ENCODE assay signal across 1 cellular context in genomic region chr9:123338710-123339665, GRCh38.
TF ChIP-seq lines count a peak whose summit lies in the region.

No MANE protein-coding gene starts in this region.

TF ChIP-seq in K562, 482 proteins besides CTCF, POLR2A, EP300 and RAD21 (continued from another document and continues in another):
- TF ChIP-seq PCBP2 (IDR thresholded peaks at IDR 0.05; ENCODE audit: low read depth, low read length, poor library complexity, severe bottlenecking), result no peak
- TF ChIP-seq, protein P1, sequence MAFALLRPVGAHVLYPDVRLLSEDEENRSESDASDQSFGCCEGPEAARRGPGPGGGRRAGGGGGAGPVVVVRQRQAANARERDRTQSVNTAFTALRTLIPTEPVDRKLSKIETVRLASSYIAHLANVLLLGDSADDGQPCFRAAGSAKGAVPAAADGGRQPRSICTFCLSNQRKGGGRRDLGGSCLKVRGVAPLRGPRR (CRISPR knock-in tag; IDR thresholded peaks at IDR 0.05), result 0 out of 2 replicates have a peak, but pooled peaks have one; percentile 10
- TF ChIP-seq MTF1 (CRISPR knock-in tag; IDR thresholded peaks at IDR 0.05; ENCODE audit: borderline replicate concordance), result no peak
- no peak for TF ChIP-seq YBX1 (IDR thresholded peaks at IDR 0.05)
- TF ChIP-seq, protein P2, sequence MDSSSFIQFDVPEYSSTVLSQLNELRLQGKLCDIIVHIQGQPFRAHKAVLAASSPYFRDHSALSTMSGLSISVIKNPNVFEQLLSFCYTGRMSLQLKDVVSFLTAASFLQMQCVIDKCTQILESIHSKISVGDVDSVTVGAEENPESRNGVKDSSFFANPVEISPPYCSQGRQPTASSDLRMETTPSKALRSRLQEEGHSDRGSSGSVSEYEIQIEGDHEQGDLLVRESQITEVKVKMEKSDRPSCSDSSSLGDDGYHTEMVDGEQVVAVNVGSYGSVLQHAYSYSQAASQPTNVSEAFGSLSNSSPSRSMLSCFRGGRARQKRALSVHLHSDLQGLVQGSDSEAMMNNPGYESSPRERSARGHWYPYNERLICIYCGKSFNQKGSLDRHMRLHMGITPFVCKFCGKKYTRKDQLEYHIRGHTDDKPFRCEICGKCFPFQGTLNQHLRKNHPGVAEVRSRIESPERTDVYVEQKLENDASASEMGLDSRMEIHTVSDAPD (CRISPR knock-in tag; IDR thresholded peaks at IDR 0.05), result no peak
- TF ChIP-seq MAFK (IDR thresholded peaks at IDR 0.05; ENCODE audit: low read length), result no peak
- TF ChIP-seq, protein P3, sequence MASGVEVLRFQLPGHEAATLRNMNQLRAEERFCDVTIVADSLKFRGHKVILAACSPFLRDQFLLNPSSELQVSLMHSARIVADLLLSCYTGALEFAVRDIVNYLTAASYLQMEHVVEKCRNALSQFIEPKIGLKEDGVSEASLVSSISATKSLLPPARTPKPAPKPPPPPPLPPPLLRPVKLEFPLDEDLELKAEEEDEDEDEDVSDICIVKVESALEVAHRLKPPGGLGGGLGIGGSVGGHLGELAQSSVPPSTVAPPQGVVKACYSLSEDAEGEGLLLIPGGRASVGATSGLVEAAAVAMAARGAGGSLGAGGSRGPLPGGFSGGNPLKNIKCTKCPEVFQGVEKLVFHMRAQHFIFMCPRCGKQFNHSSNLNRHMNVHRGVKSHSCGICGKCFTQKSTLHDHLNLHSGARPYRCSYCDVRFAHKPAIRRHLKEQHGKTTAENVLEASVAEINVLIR (CRISPR knock-in tag; IDR thresholded peaks at IDR 0.05), result no peak
- TF ChIP-seq MBD2 (IDR thresholded peaks at IDR 0.05; ENCODE audit: borderline replicate concordance, low read depth), result no peak
- TF ChIP-seq, protein P4, sequence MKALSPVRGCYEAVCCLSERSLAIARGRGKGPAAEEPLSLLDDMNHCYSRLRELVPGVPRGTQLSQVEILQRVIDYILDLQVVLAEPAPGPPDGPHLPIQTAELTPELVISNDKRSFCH (CRISPR knock-in tag; IDR thresholded peaks at IDR 0.05), result no peak
- TF ChIP-seq, protein P4 (tag; IDR thresholded peaks at IDR 0.05), result no peak
- TF ChIP-seq, protein P5, sequence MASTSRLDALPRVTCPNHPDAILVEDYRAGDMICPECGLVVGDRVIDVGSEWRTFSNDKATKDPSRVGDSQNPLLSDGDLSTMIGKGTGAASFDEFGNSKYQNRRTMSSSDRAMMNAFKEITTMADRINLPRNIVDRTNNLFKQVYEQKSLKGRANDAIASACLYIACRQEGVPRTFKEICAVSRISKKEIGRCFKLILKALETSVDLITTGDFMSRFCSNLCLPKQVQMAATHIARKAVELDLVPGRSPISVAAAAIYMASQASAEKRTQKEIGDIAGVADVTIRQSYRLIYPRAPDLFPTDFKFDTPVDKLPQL (IDR thresholded peaks at IDR 0.05; ENCODE audit: extremely low read depth, insufficient read length), result no peak
- peak; percentile 62 to 64; a peak in 2 of 4 replicates for TF ChIP-seq HDAC1 (IDR thresholded peaks at IDR 0.05)
- TF ChIP-seq ZNF79 (CRISPR knock-in tag; IDR thresholded peaks at IDR 0.05; ENCODE audit: low read depth), result no peak
- no peak for TF ChIP-seq U2AF2 (optimal IDR thresholded peaks at IDR 0.05; ENCODE audit: low read depth, low read length)
- no peak for TF ChIP-seq ZNF146 (CRISPR knock-in tag; IDR thresholded peaks at IDR 0.05; ENCODE audit: unreplicated experiment)
- TF ChIP-seq, protein P6, sequence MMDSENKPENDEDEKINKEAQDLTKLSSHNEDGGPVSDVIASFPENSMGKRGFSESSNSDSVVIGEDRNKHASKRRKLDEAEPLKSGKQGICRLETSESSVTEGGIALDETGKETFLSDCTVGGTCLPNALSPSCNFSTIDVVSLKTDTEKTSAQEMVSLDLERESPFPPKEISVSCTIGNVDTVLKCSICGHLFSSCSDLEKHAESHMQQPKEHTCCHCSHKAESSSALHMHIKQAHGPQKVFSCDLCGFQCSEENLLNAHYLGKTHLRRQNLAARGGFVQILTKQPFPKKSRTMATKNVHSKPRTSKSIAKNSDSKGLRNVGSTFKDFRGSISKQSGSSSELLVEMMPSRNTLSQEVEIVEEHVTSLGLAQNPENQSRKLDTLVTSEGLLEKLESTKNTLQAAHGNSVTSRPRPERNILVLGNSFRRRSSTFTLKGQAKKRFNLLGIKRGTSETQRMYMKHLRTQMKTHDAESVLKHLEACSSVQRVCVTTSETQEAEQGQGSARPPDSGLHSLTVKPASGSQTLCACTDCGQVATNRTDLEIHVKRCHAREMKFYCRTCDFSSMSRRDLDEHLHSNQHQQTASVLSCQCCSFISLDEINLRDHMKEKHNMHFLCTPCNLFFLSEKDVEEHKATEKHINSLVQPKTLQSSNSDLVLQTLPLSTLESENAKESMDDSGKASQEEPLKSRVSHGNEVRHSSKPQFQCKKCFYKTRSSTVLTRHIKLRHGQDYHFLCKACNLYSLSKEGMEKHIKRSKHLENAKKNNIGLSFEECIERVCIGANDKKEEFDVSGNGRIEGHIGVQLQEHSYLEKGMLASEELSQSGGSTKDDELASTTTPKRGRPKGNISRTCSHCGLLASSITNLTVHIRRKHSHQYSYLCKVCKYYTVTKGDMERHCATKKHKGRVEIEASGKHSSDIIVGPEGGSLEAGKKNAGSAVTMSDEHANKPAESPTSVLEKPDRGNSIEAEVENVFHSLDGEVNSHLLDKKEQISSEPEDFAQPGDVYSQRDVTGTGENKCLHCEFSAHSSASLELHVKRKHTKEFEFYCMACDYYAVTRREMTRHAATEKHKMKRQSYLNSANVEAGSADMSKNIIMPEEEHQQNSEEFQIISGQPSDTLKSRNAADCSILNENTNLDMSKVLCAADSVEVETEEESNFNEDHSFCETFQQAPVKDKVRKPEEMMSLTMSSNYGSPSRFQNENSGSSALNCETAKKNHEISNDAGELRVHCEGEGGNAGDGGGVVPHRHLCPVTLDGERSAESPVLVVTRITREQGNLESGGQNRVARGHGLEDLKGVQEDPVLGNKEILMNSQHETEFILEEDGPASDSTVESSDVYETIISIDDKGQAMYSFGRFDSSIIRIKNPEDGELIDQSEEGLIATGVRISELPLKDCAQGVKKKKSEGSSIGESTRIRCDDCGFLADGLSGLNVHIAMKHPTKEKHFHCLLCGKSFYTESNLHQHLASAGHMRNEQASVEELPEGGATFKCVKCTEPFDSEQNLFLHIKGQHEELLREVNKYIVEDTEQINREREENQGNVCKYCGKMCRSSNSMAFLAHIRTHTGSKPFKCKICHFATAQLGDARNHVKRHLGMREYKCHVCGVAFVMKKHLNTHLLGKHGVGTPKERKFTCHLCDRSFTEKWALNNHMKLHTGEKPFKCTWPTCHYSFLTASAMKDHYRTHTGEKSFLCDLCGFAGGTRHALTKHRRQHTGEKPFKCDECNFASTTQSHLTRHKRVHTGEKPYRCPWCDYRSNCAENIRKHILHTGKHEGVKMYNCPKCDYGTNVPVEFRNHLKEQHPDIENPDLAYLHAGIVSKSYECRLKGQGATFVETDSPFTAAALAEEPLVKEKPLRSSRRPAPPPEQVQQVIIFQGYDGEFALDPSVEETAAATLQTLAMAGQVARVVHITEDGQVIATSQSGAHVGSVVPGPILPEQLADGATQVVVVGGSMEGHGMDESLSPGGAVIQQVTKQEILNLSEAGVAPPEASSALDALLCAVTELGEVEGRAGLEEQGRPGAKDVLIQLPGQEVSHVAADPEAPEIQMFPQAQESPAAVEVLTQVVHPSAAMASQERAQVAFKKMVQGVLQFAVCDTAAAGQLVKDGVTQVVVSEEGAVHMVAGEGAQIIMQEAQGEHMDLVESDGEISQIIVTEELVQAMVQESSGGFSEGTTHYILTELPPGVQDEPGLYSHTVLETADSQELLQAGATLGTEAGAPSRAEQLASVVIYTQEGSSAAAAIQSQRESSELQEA (IDR thresholded peaks at IDR 0.05; ENCODE audit: low read depth), result no peak
- TF ChIP-seq ZC3H4 (CRISPR knock-in tag; IDR thresholded peaks at IDR 0.05; ENCODE audit: borderline replicate concordance), result no peak
- TF ChIP-seq ZNF551 (CRISPR knock-in tag; IDR thresholded peaks at IDR 0.05), result no peak
- TF ChIP-seq, protein P7, sequence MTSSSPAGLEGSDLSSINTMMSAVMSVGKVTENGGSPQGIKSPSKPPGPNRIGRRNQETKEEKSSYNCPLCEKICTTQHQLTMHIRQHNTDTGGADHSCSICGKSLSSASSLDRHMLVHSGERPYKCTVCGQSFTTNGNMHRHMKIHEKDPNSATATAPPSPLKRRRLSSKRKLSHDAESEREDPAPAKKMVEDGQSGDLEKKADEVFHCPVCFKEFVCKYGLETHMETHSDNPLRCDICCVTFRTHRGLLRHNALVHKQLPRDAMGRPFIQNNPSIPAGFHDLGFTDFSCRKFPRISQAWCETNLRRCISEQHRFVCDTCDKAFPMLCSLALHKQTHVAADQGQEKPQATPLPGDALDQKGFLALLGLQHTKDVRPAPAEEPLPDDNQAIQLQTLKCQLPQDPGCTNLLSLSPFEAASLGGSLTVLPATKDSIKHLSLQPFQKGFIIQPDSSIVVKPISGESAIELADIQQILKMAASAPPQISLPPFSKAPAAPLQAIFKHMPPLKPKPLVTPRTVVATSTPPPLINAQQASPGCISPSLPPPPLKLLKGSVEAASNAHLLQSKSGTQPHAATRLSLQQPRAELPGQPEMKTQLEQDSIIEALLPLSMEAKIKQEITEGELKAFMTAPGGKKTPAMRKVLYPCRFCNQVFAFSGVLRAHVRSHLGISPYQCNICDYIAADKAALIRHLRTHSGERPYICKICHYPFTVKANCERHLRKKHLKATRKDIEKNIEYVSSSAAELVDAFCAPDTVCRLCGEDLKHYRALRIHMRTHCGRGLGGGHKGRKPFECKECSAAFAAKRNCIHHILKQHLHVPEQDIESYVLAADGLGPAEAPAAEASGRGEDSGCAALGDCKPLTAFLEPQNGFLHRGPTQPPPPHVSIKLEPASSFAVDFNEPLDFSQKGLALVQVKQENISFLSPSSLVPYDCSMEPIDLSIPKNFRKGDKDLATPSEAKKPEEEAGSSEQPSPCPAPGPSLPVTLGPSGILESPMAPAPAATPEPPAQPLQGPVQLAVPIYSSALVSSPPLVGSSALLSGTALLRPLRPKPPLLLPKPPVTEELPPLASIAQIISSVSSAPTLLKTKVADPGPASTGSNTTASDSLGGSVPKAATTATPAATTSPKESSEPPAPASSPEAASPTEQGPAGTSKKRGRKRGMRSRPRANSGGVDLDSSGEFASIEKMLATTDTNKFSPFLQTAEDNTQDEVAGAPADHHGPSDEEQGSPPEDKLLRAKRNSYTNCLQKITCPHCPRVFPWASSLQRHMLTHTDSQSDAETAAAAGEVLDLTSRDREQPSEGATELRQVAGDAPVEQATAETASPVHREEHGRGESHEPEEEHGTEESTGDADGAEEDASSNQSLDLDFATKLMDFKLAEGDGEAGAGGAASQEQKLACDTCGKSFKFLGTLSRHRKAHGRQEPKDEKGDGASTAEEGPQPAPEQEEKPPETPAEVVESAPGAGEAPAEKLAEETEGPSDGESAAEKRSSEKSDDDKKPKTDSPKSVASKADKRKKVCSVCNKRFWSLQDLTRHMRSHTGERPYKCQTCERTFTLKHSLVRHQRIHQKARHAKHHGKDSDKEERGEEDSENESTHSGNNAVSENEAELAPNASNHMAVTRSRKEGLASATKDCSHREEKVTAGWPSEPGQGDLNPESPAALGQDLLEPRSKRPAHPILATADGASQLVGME (CRISPR knock-in tag; IDR thresholded peaks at IDR 0.05), result no peak
- TF ChIP-seq, protein P8, sequence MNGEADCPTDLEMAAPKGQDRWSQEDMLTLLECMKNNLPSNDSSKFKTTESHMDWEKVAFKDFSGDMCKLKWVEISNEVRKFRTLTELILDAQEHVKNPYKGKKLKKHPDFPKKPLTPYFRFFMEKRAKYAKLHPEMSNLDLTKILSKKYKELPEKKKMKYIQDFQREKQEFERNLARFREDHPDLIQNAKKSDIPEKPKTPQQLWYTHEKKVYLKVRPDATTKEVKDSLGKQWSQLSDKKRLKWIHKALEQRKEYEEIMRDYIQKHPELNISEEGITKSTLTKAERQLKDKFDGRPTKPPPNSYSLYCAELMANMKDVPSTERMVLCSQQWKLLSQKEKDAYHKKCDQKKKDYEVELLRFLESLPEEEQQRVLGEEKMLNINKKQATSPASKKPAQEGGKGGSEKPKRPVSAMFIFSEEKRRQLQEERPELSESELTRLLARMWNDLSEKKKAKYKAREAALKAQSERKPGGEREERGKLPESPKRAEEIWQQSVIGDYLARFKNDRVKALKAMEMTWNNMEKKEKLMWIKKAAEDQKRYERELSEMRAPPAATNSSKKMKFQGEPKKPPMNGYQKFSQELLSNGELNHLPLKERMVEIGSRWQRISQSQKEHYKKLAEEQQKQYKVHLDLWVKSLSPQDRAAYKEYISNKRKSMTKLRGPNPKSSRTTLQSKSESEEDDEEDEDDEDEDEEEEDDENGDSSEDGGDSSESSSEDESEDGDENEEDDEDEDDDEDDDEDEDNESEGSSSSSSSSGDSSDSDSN (IDR thresholded peaks at IDR 0.05; ENCODE audit: borderline replicate concordance in 1 of 2, low read depth in 2 of 2, low read length in 2 of 2), result peak in 1 of 2 experiments; percentile 10; a peak in 1 of 4 replicates
- TF ChIP-seq NR2C1 (IDR thresholded peaks at IDR 0.05), result no peak
- peak; percentile 23; the same call in 1 of the 2 replicates for TF ChIP-seq NR2C1 (tag; IDR thresholded peaks at IDR 0.05)
- TF ChIP-seq, protein P9, sequence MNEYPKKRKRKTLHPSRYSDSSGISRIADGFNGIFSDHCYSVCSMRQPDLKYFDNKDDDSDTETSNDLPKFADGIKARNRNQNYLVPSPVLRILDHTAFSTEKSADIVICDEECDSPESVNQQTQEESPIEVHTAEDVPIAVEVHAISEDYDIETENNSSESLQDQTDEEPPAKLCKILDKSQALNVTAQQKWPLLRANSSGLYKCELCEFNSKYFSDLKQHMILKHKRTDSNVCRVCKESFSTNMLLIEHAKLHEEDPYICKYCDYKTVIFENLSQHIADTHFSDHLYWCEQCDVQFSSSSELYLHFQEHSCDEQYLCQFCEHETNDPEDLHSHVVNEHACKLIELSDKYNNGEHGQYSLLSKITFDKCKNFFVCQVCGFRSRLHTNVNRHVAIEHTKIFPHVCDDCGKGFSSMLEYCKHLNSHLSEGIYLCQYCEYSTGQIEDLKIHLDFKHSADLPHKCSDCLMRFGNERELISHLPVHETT (CRISPR knock-in tag; conservative IDR thresholded peaks at IDR 0.05 in 1 of 2, IDR thresholded peaks at IDR 0.05 in 1 of 2), result no peak
- 0 out of 2 replicates have a peak, but pooled peaks have one; percentile 32 for TF ChIP-seq RB1 (IDR thresholded peaks at IDR 0.05; ENCODE audit: low read depth)
- TF ChIP-seq TCFL5 (CRISPR knock-in tag; conservative IDR thresholded peaks at IDR 0.05), result no peak
- TF ChIP-seq, protein P10, sequence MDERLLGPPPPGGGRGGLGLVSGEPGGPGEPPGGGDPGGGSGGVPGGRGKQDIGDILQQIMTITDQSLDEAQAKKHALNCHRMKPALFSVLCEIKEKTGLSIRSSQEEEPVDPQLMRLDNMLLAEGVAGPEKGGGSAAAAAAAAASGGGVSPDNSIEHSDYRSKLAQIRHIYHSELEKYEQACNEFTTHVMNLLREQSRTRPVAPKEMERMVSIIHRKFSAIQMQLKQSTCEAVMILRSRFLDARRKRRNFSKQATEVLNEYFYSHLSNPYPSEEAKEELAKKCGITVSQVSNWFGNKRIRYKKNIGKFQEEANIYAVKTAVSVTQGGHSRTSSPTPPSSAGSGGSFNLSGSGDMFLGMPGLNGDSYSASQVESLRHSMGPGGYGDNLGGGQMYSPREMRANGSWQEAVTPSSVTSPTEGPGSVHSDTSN (CRISPR knock-in tag; IDR thresholded peaks at IDR 0.05; ENCODE audit: low read depth), result no peak
- TF ChIP-seq, protein P10 (tag; conservative IDR thresholded peaks at IDR 0.05; ENCODE audit: low read depth), result no peak
- TF ChIP-seq TRIM24 (IDR thresholded peaks at IDR 0.05), result peak; percentile 44 to 76; a peak in 3 of 4 replicates
- TF ChIP-seq DIDO1 (tag; IDR thresholded peaks at IDR 0.05; ENCODE audit: low read depth), result no peak
